ENCODE assay signal across 8 cellular contexts in genomic region chr14:105485720-105486332, GRCh38. TPM values are rescaled to one million over a fixed set of nuclear protein-coding genes. Genes with fewer than 3 reads are reported as not detected.
DNase-seq lines count a peak whose midpoint lies in the region; ATAC-seq and TF ChIP-seq lines count a peak whose summit lies in the region.

No MANE protein-coding gene starts in this region.

- H3K4me3 ChIP-seq in PC-3 (ENCODE audit: low read length), result no peak overlapping the region

- peaks cover 45% of the 10 kb centered on the region for H3K4me1 ChIP-seq in PC-3 (ENCODE audit: insufficient read depth, low read length)

- no peak overlapping the region for H3K27ac ChIP-seq in PC-3 (ENCODE audit: low read length)

- no peaks in the 10 kb centered on the region for H3K27me3 ChIP-seq in PC-3 (ENCODE audit: low read length)

- DNase-seq in activated CD4-positive, alpha-beta T cell treated with anti-CD3 and anti-CD28 coated beads for 48 hours, result peak; percentile 65
- no peak for DNase-seq in activated CD4-positive, alpha-beta T cell treated with anti-CD3 and anti-CD28 coated beads for 4 hours
- DNase-seq in PC-3 (peak; percentile 25), mesothelial cell of epicardium (ENCODE audit: low spot score in 2 of 2, unreplicated experiment in 2 of 2) (peak in 1 of 2 experiments; percentile 67), cerebellum (ENCODE audit: low spot score) (no peak), middle frontal gyrus (ENCODE audit: extremely low spot score, low spot score) (no peak)
- DNase-seq in central memory CD4-positive, alpha-beta T cell, result peak; percentile 72

- POLR2A ChIA-PET in PC-3 (lab: Charles Lee; ENCODE audit: unreplicated experiment), result no interaction called here

- peak overlapping the region; percentile 36 for H3K4me3 Mint-ChIP-seq in mesothelial cell of epicardium

- H3K4me1 Mint-ChIP-seq in mesothelial cell of epicardium, result peaks cover 41% of the 10 kb centered on the region

- no peak overlapping the region for H2AFZ ChIP-seq in PC-3 (ENCODE audit: low read length)

- H3K9me2 ChIP-seq in PC-3 (replicated peaks; ENCODE audit: low read length), result no peaks in the 10 kb centered on the region

- no peak overlapping the region for H3K9ac ChIP-seq in PC-3 (ENCODE audit: low read length)

- BruUV-seq in PC-3 (replicated peaks; lab: Mats Ljungman, UMichigan), result no TSS peak

- H3K9me3 Mint-ChIP-seq in mesothelial cell of epicardium, result no peaks in the 10 kb centered on the region

- TF ChIP-seq CTCF in PC-3 (conservative IDR thresholded peaks at IDR 0.05; ENCODE audit: low read depth, low read length), result peak; percentile 45
- TF ChIP-seq CTCF in mesothelial cell of epicardium (IDR thresholded peaks at IDR 0.05; ENCODE audit: unreplicated experiment), result peak; percentile 34

- no peaks in the 10 kb centered on the region for H4K20me1 ChIP-seq in PC-3 (ENCODE audit: low read length)

- CTCF ChIA-PET in PC-3 (lab: Charles Lee), result no interaction called here

- no peak overlapping the region for H3K4me2 ChIP-seq in PC-3 (ENCODE audit: low read length)

- H3K36me3 ChIP-seq in PC-3 (ENCODE audit: low read depth, low read length), result no peaks in the 10 kb centered on the region

- H3K36me3 Mint-ChIP-seq in mesothelial cell of epicardium, result no peaks in the 10 kb centered on the region

- no peak overlapping the region for H3K27ac Mint-ChIP-seq in mesothelial cell of epicardium

- ATAC-seq in PC-3 (no peak), GM21619 (IDR thresholded peaks at IDR 0.05; ENCODE audit: unreplicated experiment) (no peak)

- intact Hi-C loops in PC-3 (cut with micrococcal nuclease), result no loop called here

- H3F3A ChIP-seq in PC-3 (ENCODE audit: low read length, unreplicated experiment), result no peaks in the 10 kb centered on the region

- H3K9me3 ChIP-seq in PC-3 (ENCODE audit: low read length), result no peaks in the 10 kb centered on the region

- H3K79me2 ChIP-seq in PC-3 (ENCODE audit: low read length), result no peaks in the 10 kb centered on the region

- H3K27me3 Mint-ChIP-seq in mesothelial cell of epicardium (ENCODE audit: low read depth), result peaks cover 43% of the 10 kb centered on the region

RNA-seq across cellular contexts. Expression of gene CRIP1, which starts 0.9 kb away (rescaled TPM):
- total RNA-seq in PC-3 (2014; rRNA removed) (45.9 and 48.7 TPM in 2 replicates), mesothelial cell of epicardium (17.1 to 28.2 TPM (median 26.6 TPM) in 3 replicates), cerebellum (0.73 TPM)

RNA-seq across cellular contexts. Expression of gene TEDC1, which starts 5.2 kb away (rescaled TPM):
- total RNA-seq in PC-3 (2014; rRNA removed) (66.7 and 108 TPM in 2 replicates), mesothelial cell of epicardium (13.4 to 14.9 TPM (median 13.6 TPM) in 3 replicates), cerebellum (6.8 TPM)

RNA-seq across cellular contexts. Expression of gene CRIP2, which starts 11.2 kb away (rescaled TPM):
- total RNA-seq in PC-3 (2014; rRNA removed) (100 and 109 TPM in 2 replicates), mesothelial cell of epicardium (19.2 to 20.9 TPM (median 19.4 TPM) in 3 replicates), cerebellum (49.7 TPM)

RNA-seq across cellular contexts. Expression of gene TMEM121, which starts 40.6 kb away (rescaled TPM):
- 27.5 and 33.6 TPM in 2 replicates for total RNA-seq in PC-3 (2014; rRNA removed)
- 4.3 to 6.0 TPM (median 5.6 TPM) in 3 replicates for total RNA-seq in mesothelial cell of epicardium
- total RNA-seq in cerebellum, result 12.5 TPM

Comparison
In these comparisons a context has a peak if more than half of its experiments do, and no peak if none do; other contexts are left out.
1. DNase-seq: peak in activated CD4-positive, alpha-beta T cell treated with anti-CD3 and anti-CD28 coated beads for 48 hours (single experiment), PC-3 (single experiment) and central memory CD4-positive, alpha-beta T cell (single experiment); none in activated CD4-positive, alpha-beta T cell treated with anti-CD3 and anti-CD28 coated beads for 4 hours (0 of 2), cerebellum (single experiment) and middle frontal gyrus (single experiment).
2. RNA of gene CRIP1, which starts 0.9 kb away (total RNA-seq): 45.9 to 48.7 TPM in PC-3 and 17.1 to 28.2 TPM in mesothelial cell of epicardium; 0.73 TPM in cerebellum (single experiment); every median in the first group is over 10 times any median in the second.